In the genomic region with DNA sequence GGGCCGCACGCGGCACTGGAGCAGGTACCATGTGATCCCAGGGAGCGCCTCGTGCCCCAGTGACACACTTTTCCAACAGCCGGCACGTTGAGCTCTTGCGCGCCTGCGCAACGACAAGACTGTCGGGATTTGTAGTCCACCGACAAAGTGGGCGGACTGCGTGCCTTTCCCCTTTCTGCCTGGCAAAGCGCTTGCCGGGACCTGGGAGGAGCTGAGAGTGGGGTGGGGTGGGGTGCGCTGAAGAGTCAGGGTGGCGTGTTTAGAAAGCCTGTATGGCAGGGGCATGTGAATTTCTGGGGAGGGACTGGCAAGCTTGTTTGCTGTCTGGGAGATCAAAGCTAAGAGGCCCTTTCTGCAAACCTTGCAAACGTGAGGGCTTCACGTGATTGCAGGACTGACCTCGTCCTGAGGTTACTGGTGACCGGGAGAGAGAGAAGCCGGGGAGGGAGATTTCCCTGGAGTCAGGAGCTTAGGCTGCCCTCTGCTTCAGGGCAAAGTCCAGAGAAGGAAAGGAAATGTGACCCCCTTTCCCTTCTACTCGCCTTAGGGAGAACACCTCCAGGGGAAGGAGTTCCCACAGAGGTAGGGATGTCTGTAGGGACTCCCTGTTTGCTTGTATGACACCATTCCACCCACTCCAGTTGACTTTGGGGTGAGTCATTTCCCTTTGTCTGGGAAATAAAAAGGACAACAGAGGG, we compare ENCODE assay signal across 8 cellular contexts. TPM values are rescaled to one million over a fixed set of nuclear protein-coding genes. Genes with fewer than 3 reads are reported as not detected.
DNase-seq lines count a peak whose midpoint lies in the region; ATAC-seq and TF ChIP-seq lines count a peak whose summit lies in the region.

No MANE protein-coding gene starts in this region.

- no peaks in the 10 kb centered on the region for H3K9me3 Mint-ChIP-seq in osteocyte (ENCODE audit: unreplicated experiment)

- H3K4me1 ChIP-seq in adipocyte (ENCODE audit: control insufficient read depth, insufficient read depth, low read length) = peaks cover 60% of the 10 kb centered on the region
- peaks cover 71% of the 10 kb centered on the region for H3K4me1 ChIP-seq in testis

- peak; percentile 74 for ATAC-seq in Right ventricle myocardium superior (ENCODE audit: poor library complexity)

- DNase-seq in AG10803 (ENCODE audit: low read depth) = peak; percentile 98
- peak; percentile 75 for DNase-seq in GM20000 (ENCODE audit: low spot score)
- DNase-seq in NCI-H146 (lab: John Stamatoyannopoulos, UW) = peak; percentile 92
- DNase-seq in SW480 (ENCODE audit: low spot score) = peak; percentile 98
- peak; percentile 100 for DNase-seq in adipocyte (ENCODE audit: low read depth)
- peak; percentile 99 for DNase-seq in Right ventricle myocardium superior
- peak; percentile 99 for DNase-seq in osteocyte (ENCODE audit: extremely low spot score, unreplicated experiment)
- DNase-seq in testis = peak; percentile 98

- H3K27me3 ChIP-seq in adipocyte (replicated peaks; ENCODE audit: control insufficient read depth, insufficient read depth, low read length) (no peaks in the 10 kb centered on the region), testis (no peaks in the 10 kb centered on the region)

- no peaks in the 10 kb centered on the region for H3K27me3 Mint-ChIP-seq in osteocyte (ENCODE audit: unreplicated experiment)

- H3K4me3 Mint-ChIP-seq in osteocyte (ENCODE audit: unreplicated experiment) = peak overlapping the region; percentile 89

- H3K36me3 Mint-ChIP-seq in osteocyte (ENCODE audit: unreplicated experiment) = peaks cover 6% of the 10 kb centered on the region

- H3K36me3 ChIP-seq in adipocyte (ENCODE audit: control insufficient read depth, insufficient read depth, low read length, severe bottlenecking) = peaks cover 16% of the 10 kb centered on the region
- H3K36me3 ChIP-seq in testis (ENCODE audit: low read depth, missing control alignments) = no peaks in the 10 kb centered on the region

- H3K4me3 ChIP-seq in AG10803 (ENCODE audit: low read length) = peak overlapping the region; percentile 99
- peak overlapping the region; percentile 99 for H3K4me3 ChIP-seq in adipocyte (ENCODE audit: low read length)
- H3K4me3 ChIP-seq in testis = peak overlapping the region; percentile 73 to 92

- TF ChIP-seq POLR2A in testis (IDR thresholded peaks at IDR 0.05) = no peak

- peak overlapping the region; percentile 99 for H3K9ac ChIP-seq in adipocyte (ENCODE audit: low read length)

- peak overlapping the region; percentile 97 for H3K27ac Mint-ChIP-seq in osteocyte (ENCODE audit: unreplicated experiment)

- 0 to 1% methylated on average over 10 to 25 of the region's 25 CpGs for WGBS in testis, 2 donors

- TF ChIP-seq CTCF in AG10803 (conservative IDR thresholded peaks at IDR 0.05; ENCODE audit: low read length) (no peak), GM20000 (IDR thresholded peaks at IDR 0.05; ENCODE audit: extremely low read depth, missing control alignments) (no peak), osteocyte (IDR thresholded peaks at IDR 0.05) (no peak), testis (IDR thresholded peaks at IDR 0.05) (peak in 1 of 3 experiments; percentile 0)

- H3K4me1 Mint-ChIP-seq in osteocyte (ENCODE audit: unreplicated experiment) = peaks cover 49% of the 10 kb centered on the region

- H3K9me3 ChIP-seq in adipocyte (ENCODE audit: control insufficient read depth, low read length) = no peaks in the 10 kb centered on the region
- no peaks in the 10 kb centered on the region for H3K9me3 ChIP-seq in testis

- intact Hi-C loops in Right ventricle myocardium superior (cut with DNase I) = loop anchor here (5.0 kb wide), 1 partner anchor 34 kb away; no protein-coding TSS in a partner anchor
- intact Hi-C loops in testis (cut with DNase I; ENCODE audit: low total_unique reads) = no loop called here

- H3K27ac ChIP-seq in testis = peak overlapping the region; percentile 95 to 99

RNA-seq across cellular contexts. Expression of gene NR1D1, which starts 0.4 kb away (rescaled TPM):
- total RNA-seq in Right ventricle myocardium superior = 21.1 TPM
- 6.1 and 6.9 TPM in 2 replicates for total RNA-seq in osteocyte
- total RNA-seq in testis = 10 to 100 TPM; 14.4 to 23.6 TPM
- 9.8 TPM for polyA plus RNA-seq in testis (ENCODE audit: insufficient read depth, low read depth, low replicate concordance)

RNA-seq across cellular contexts. Expression of gene MSL1, which starts 21.0 kb away (rescaled TPM):
- total RNA-seq in Right ventricle myocardium superior (46.8 TPM), osteocyte (85.9 and 86.8 TPM in 2 replicates), testis (100 to 1,000 TPM; 129 to 161 TPM)
- polyA plus RNA-seq in testis (ENCODE audit: insufficient read depth, low read depth, low replicate concordance) = 157 TPM

RNA-seq across cellular contexts. Expression of gene THRA, which starts 38.1 kb away (rescaled TPM):
- total RNA-seq in Right ventricle myocardium superior (80.0 TPM), osteocyte (44.6 and 46.3 TPM in 2 replicates), testis (10 to 100 TPM; 44.9 to 51.7 TPM)
- polyA plus RNA-seq in testis (ENCODE audit: insufficient read depth, low read depth, low replicate concordance) = 41.2 TPM

RNA-seq across cellular contexts. Expression of gene CASC3, which starts 39.5 kb away (rescaled TPM):
- total RNA-seq in Right ventricle myocardium superior (45.9 TPM), osteocyte (87.5 and 90.9 TPM in 2 replicates), testis (100 to 1,000 TPM; 123 to 132 TPM)
- polyA plus RNA-seq in testis (ENCODE audit: insufficient read depth, low read depth, low replicate concordance) = 143 TPM

RNA-seq across cellular contexts. Expression of gene MED24, which starts 46.6 kb away (rescaled TPM):
- 54.0 TPM for total RNA-seq in Right ventricle myocardium superior
- 74.5 and 96.2 TPM in 2 replicates for total RNA-seq in osteocyte
- 100 to 1,000 TPM; 151 to 172 TPM for total RNA-seq in testis
- 127 TPM for polyA plus RNA-seq in testis (ENCODE audit: insufficient read depth, low read depth, low replicate concordance)

Comparison
In these comparisons a context has a peak if more than half of its experiments do, and no peak if none do; other contexts are left out.
1. Peak in every context shown above with its lines: DNase-seq, ATAC-seq, H3K4me3 ChIP-seq and H3K27ac ChIP-seq.